In genomic region chr19:40585677-40586422, GRCh38 we compare ENCODE assay signal across 1 cellular context.
TF ChIP-seq lines count a peak whose summit lies in the region.

No MANE protein-coding gene starts in this region.

TF ChIP-seq in GM23338, 12 proteins besides CTCF, POLR2A, EP300 and RAD21 (continued from another document):
- no peak for TF ChIP-seq ZNF462 (CRISPR knock-in tag; IDR thresholded peaks at IDR 0.05)
- TF ChIP-seq ETS1 (IDR thresholded peaks at IDR 0.05), result no peak
- TF ChIP-seq CREB1 (CRISPR knock-in tag; IDR thresholded peaks at IDR 0.05; ENCODE audit: low read depth), result no peak
- no peak for TF ChIP-seq JUNB (IDR thresholded peaks at IDR 0.05; ENCODE audit: unreplicated experiment)
- no peak for TF ChIP-seq STAT1 (IDR thresholded peaks at IDR 0.05; ENCODE audit: unreplicated experiment)
- no peak for TF ChIP-seq EZH2phosphoT487 (IDR thresholded peaks at IDR 0.05; ENCODE audit: unreplicated experiment)
- TF ChIP-seq POLR2AphosphoS5 (IDR thresholded peaks at IDR 0.05; ENCODE audit: low read depth), result no peak
